Comparison of ENCODE assay signal across 17 cellular contexts in genomic region chr7:27453702-27454405, GRCh38.
DNase-seq lines count a peak whose midpoint lies in the region; ATAC-seq, FAIRE-seq and TF ChIP-seq lines count a peak whose summit lies in the region.
"Had no signal": no experiment of that assay in that cellular context is flagged by ENCODE, and none has a peak within 500 bp of the region (broad histone marks: within the 10 kb centered on the region; RNA-seq: fewer than 3 reads in every experiment).

No MANE protein-coding gene starts in this region.

- intact Hi-C loops in right cardiac atrium (cut with DNase I): no loop called here

- TF ChIP-seq CTCF in cardiac muscle cell (IDR thresholded peaks at IDR 0.05; ENCODE audit: low read depth, low read length) (no peak), upper lobe of left lung (IDR thresholded peaks at IDR 0.05) (no peak)

- H3K9me3 ChIP-seq in cardiac muscle cell (ENCODE audit: low read depth) (no peaks in the 10 kb centered on the region), right cardiac atrium (ENCODE audit: control insufficient read depth, low read length) (no peaks in the 10 kb centered on the region), upper lobe of left lung (no peaks in the 10 kb centered on the region)
- H3K9me3 ChIP-seq: heart left ventricle, tibial nerve had no signal

- peaks cover 0 to 2% (median 0%) of the 10 kb centered on the region in 9 donors for H3K9me3 Mint-ChIP-seq in naive thymus-derived CD8-positive, alpha-beta T cell
- H3K9me3 Mint-ChIP-seq: dendritic cell treated with granulocyte-macrophage colony-stimulating factor and Interleukin-4, amounts not matched to agents 40 ng/mL and 50 ng/mL, for 4 days had no signal

- TF ChIP-seq POLR2A in upper lobe of left lung (IDR thresholded peaks at IDR 0.05): no peak

- peaks cover 0 to 2% (median 0%) of the 10 kb centered on the region in 3 donors for H3K36me3 Mint-ChIP-seq in naive thymus-derived CD8-positive, alpha-beta T cell

- no peaks in the 10 kb centered on the region for H3K4me1 Mint-ChIP-seq in naive thymus-derived CD8-positive, alpha-beta T cell

- no peak overlapping the region for H3K4me3 Mint-ChIP-seq in naive thymus-derived CD8-positive, alpha-beta T cell
- H3K4me3 Mint-ChIP-seq: dendritic cell treated with granulocyte-macrophage colony-stimulating factor and Interleukin-4, amounts not matched to agents 40 ng/mL and 50 ng/mL, for 4 days had no signal

- H3K4me3 ChIP-seq in cardiac muscle cell: no peak overlapping the region
- no peak overlapping the region for H3K4me3 ChIP-seq in right cardiac atrium (ENCODE audit: low read length)
- H3K4me3 ChIP-seq in upper lobe of left lung: no peak overlapping the region
- H3K4me3 ChIP-seq: heart left ventricle, tibial nerve had no signal

- H3K36me3 ChIP-seq in cardiac muscle cell (no peaks in the 10 kb centered on the region), upper lobe of left lung (no peaks in the 10 kb centered on the region)
- H3K36me3 ChIP-seq: heart left ventricle, tibial nerve had no signal

- peak; percentile 19 to 68 for DNase-seq in cardiac muscle cell (ENCODE audit: low read depth in 1 of 2, low spot score in 1 of 2)
- no peak for DNase-seq in right cardiac atrium
- DNase-seq in T1000 (lab: John Stamatoyannopoulos, UW): peak; percentile 39
- DNase-seq in hepatic stellate cell (ENCODE audit: low spot score): peak; percentile 83
- DNase-seq in urothelium cell line (ENCODE audit: low spot score): peak; percentile 65
- no peak for DNase-seq in upper lobe of left lung
- no peak for DNase-seq in naive thymus-derived CD8-positive, alpha-beta T cell
- DNase-seq: activated CD4-positive, alpha-beta T cell treated with anti-CD3 and anti-CD28 coated beads, Interleukin-2, amount 50 U/mL, for 48 hours; heart left ventricle; midbrain; NCI-H1417 treated with DMSO at 0.1 percent for 48 hours; T-helper 1 cell had no signal

- no peak for ATAC-seq in right cardiac atrium
- ATAC-seq in upper lobe of left lung (ENCODE audit: low FRiP score in 2 of 2): no peak
- no peak for ATAC-seq in naive thymus-derived CD8-positive, alpha-beta T cell
- ATAC-seq in GM19324 (IDR thresholded peaks at IDR 0.05; ENCODE audit: low FRiP score, unreplicated experiment): no peak
- ATAC-seq: heart left ventricle, sciatic nerve had no signal

- POLR2A ChIA-PET in naive thymus-derived CD8-positive, alpha-beta T cell (lab: Charles Lee): no interaction called here

- TF ChIP-seq EP300 in upper lobe of left lung (IDR thresholded peaks at IDR 0.05): no peak

- H3K27me3 ChIP-seq in cardiac muscle cell (no peaks in the 10 kb centered on the region), right cardiac atrium (ENCODE audit: control insufficient read depth, insufficient read depth) (no peaks in the 10 kb centered on the region), upper lobe of left lung (no peaks in the 10 kb centered on the region)
- H3K27me3 ChIP-seq: tibial nerve had no signal

- FAIRE-seq in urothelium cell line (lab: Jason Lieb, UNC): no peak
- FAIRE-seq: G401.6 had no signal

- WGBS in right cardiac atrium: 63% methylated on average over 8 of the region's 8 CpGs
- 75 to 77% methylated on average over 8 of the region's 8 CpGs for WGBS in upper lobe of left lung, 2 donors

- H3K27ac Mint-ChIP-seq in naive thymus-derived CD8-positive, alpha-beta T cell: no peak overlapping the region
- H3K27ac Mint-ChIP-seq: dendritic cell treated with granulocyte-macrophage colony-stimulating factor and Interleukin-4, amounts not matched to agents 40 ng/mL and 50 ng/mL, for 4 days had no signal

- no peak overlapping the region for H3K27ac ChIP-seq in cardiac muscle cell
- H3K27ac ChIP-seq in right cardiac atrium (ENCODE audit: low read length): no peak overlapping the region
- H3K27ac ChIP-seq in upper lobe of left lung: no peak overlapping the region
- H3K27ac ChIP-seq: heart left ventricle, tibial nerve had no signal

- H3K4me1 ChIP-seq in cardiac muscle cell (ENCODE audit: low read depth) (peaks cover 10% of the 10 kb centered on the region), right cardiac atrium (ENCODE audit: control insufficient read depth, insufficient read depth, low read length) (no peaks in the 10 kb centered on the region), upper lobe of left lung (no peaks in the 10 kb centered on the region)
- H3K4me1 ChIP-seq: tibial nerve had no signal

- peaks cover 15 to 34% (median 27%) of the 10 kb centered on the region in 5 donors for H3K27me3 Mint-ChIP-seq in naive thymus-derived CD8-positive, alpha-beta T cell

Comparison
In these comparisons a context has a peak if more than half of its experiments do, and no peak if none do; other contexts are left out.
1. DNase-seq: peak in cardiac muscle cell (2 of 2), T1000 (single experiment), hepatic stellate cell (single experiment) and urothelium cell line (single experiment); none in right cardiac atrium (0 of 3), upper lobe of left lung (0 of 2) and naive thymus-derived CD8-positive, alpha-beta T cell (0 of 10).